9 cellular contexts compared by ENCODE assay signal in the genomic region with DNA sequence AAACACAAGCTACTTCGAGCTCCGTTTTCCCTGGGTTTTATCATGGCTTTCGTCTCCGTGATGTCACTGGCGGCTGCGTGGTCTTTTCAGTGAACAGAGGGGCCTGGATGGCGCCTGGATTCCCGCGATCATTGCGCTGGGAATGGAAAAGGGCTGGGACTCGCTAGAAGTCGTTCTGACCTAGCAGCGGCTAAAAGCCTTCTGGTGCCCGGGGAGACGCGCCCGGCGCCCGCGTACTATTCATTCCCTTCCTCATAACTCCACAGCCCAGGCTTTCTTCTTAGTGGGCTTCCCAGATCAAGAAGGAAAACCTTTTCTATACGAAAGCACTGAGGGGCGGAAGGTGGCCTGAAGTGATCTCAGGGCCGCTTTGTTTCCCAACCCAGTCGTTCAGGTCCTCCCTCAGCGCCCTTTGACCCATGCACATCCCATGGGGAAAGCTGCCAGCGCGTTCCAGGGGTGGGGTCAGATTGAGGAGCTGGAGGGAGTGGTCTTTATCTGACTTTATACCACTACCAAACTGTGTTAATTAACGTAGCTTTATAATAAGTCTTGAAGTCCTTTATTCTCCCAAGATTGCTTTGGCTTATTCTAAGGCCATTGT.
DNase-seq lines count a peak whose midpoint lies in the region; ATAC-seq, FAIRE-seq and TF ChIP-seq lines count a peak whose summit lies in the region.
"Had no signal": no experiment of that assay in that cellular context is flagged by ENCODE, and none has a peak within 500 bp of the region (broad histone marks: within the 10 kb centered on the region; RNA-seq: fewer than 3 reads in every experiment).

No MANE protein-coding gene starts in this region.

- no peak for DNase-seq in activated naive CD4-positive, alpha-beta T cell (lab: John Stamatoyannopoulos, UW)
- DNase-seq in HepG2 (ENCODE audit: low spot score) (peak; percentile 10), testis (peak; percentile 36), NCI-H774 (lab: John Stamatoyannopoulos, UW) (no peak), amniotic stem cell (lab: John Stamatoyannopoulos, UW) (no peak)

- no peaks in the 10 kb centered on the region for H3K79me2 ChIP-seq in HepG2 (ENCODE audit: insufficient read depth, low read length)

- FAIRE-seq in HepG2 (lab: Jason Lieb, UNC): peak; percentile 26

- H4K20me1 ChIP-seq in HepG2 (ENCODE audit: insufficient read depth, low read length): no peaks in the 10 kb centered on the region

- H3K4me1 ChIP-seq in HepG2 (ENCODE audit: insufficient read depth, low read length) (peaks cover 27% of the 10 kb centered on the region), testis (peaks cover 4% of the 10 kb centered on the region)

- WGBS in HepG2 (ENCODE audit: low lambda C conversion rate): 75% methylated on average over 28 of the region's 28 CpGs
- 45 to 54% methylated on average over 18 to 28 of the region's 28 CpGs for WGBS in testis, 2 donors

- no peak overlapping the region for H3K27ac ChIP-seq in HepG2 (ENCODE audit: extremely low read length, insufficient read depth, low read length)
- no peak overlapping the region for H3K27ac ChIP-seq in testis

- H3K4me3 ChIP-seq in HepG2 (replicated peaks in 1 of 3; ENCODE audit: insufficient read depth in 1 of 3, low read depth in 2 of 3, low read length in 3 of 3): no peak overlapping the region; a peak in 1 of 6 replicates
- peak overlapping the region in 1 of 2 donors; percentile 73 for H3K4me3 ChIP-seq in testis

- no peak overlapping the region for H2AFZ ChIP-seq in HepG2 (ENCODE audit: low read length)

- peak; percentile 19 for ATAC-seq in HepG2
- no peak for ATAC-seq in HG02763 (IDR thresholded peaks at IDR 0.05; ENCODE audit: unreplicated experiment)

- H3K36me3 Mint-ChIP-seq in activated naive CD4-positive, alpha-beta T cell treated with anti-CD3 and anti-CD28 coated beads, Interleukin-2, amount 50 U/mL, for 24 hours: peaks cover 2% of the 10 kb centered on the region
- H3K36me3 Mint-ChIP-seq in activated naive CD8-positive, alpha-beta T cell: peaks cover 2% of the 10 kb centered on the region

- POLR2A ChIA-PET in HepG2 (lab: Yijun Ruan, JAX): interaction anchor here (1.1 to 3.1 kb wide), 7 partner anchors 12 to 145 kb away, joined by 3 to 22 read pairs (median 4); a partner anchor contains a TSS

- H3K9ac ChIP-seq in HepG2 (ENCODE audit: insufficient read depth, low read depth, low read length): no peak overlapping the region

- H3K4me3 Mint-ChIP-seq in activated naive CD4-positive, alpha-beta T cell treated with anti-CD3 and anti-CD28 coated beads, Interleukin-2, amount 50 U/mL, for 24 hours: peak overlapping the region; percentile 67
- peak overlapping the region; percentile 61 for H3K4me3 Mint-ChIP-seq in activated naive CD8-positive, alpha-beta T cell

- no peak for TF ChIP-seq RAD21 in HepG2 (CRISPR knock-in tag; IDR thresholded peaks at IDR 0.05)

- intact Hi-C loops in HepG2 (cut with micrococcal nuclease; ENCODE audit: unreplicated experiment): loop anchor here (1.0 to 5.0 kb wide), 2 partner anchors 95 to 139 kb away; a partner anchor contains a TSS
- intact Hi-C loops in testis (cut with DNase I; ENCODE audit: low total_unique reads): no loop called here

- H3K9me3 Mint-ChIP-seq in activated naive CD4-positive, alpha-beta T cell treated with anti-CD3 and anti-CD28 coated beads, Interleukin-2, amount 50 U/mL, for 24 hours: no peaks in the 10 kb centered on the region
- no peaks in the 10 kb centered on the region for H3K9me3 Mint-ChIP-seq in activated naive CD8-positive, alpha-beta T cell (ENCODE audit: low read depth)

- peak overlapping the region; percentile 87 for H3K27ac Mint-ChIP-seq in activated naive CD4-positive, alpha-beta T cell treated with anti-CD3 and anti-CD28 coated beads, Interleukin-2, amount 50 U/mL, for 24 hours
- H3K27ac Mint-ChIP-seq in activated naive CD8-positive, alpha-beta T cell: peak overlapping the region; percentile 83

- H3K36me3 ChIP-seq in HepG2 (replicated peaks in 1 of 2; ENCODE audit: control insufficient read depth in 1 of 2, insufficient read depth in 2 of 2, low read length in 2 of 2): no peaks in the 10 kb centered on the region
- H3K36me3 ChIP-seq in testis (ENCODE audit: low read depth, missing control alignments): no peaks in the 10 kb centered on the region

- no peak for TF ChIP-seq EP300 in HepG2 (IDR thresholded peaks at IDR 0.05; ENCODE audit: low read depth in 2 of 2, low read length in 2 of 2)
- no peak for TF ChIP-seq EP300 in HepG2 (CRISPR knock-in tag; IDR thresholded peaks at IDR 0.05; ENCODE audit: borderline replicate concordance)

- peak overlapping the region; percentile 33; the same call in 1 of the 2 replicates for H3K4me2 ChIP-seq in HepG2 (ENCODE audit: low read depth, low read length)

- H3K27me3 ChIP-seq in HepG2 (ENCODE audit: control insufficient read depth in 1 of 2, insufficient read depth in 2 of 2, low read length in 2 of 2) (no peaks in the 10 kb centered on the region; a peak in 2 of 5 replicates), testis (no peaks in the 10 kb centered on the region)
- H3K27me3 ChIP-seq: BLaER1 treated with 17β-estradiol and CSF1 and Interleukin-3, amounts not matched to agents 10 nM and 100 nM had no signal

- BruUV-seq in HepG2 (replicated peaks; lab: Mats Ljungman, UMichigan): no TSS peak

- H3K9me3 ChIP-seq in HepG2 (ENCODE audit: low read length) (no peaks in the 10 kb centered on the region), testis (no peaks in the 10 kb centered on the region)
- H3K9me3 ChIP-seq: BLaER1 treated with 17β-estradiol and CSF1 and Interleukin-3, amounts not matched to agents 10 nM and 100 nM had no signal

- H3K27me3 Mint-ChIP-seq in activated naive CD4-positive, alpha-beta T cell treated with anti-CD3 and anti-CD28 coated beads, Interleukin-2, amount 50 U/mL, for 24 hours: no peaks in the 10 kb centered on the region
- no peaks in the 10 kb centered on the region for H3K27me3 Mint-ChIP-seq in activated naive CD8-positive, alpha-beta T cell

- H3K4me1 Mint-ChIP-seq in activated naive CD4-positive, alpha-beta T cell treated with anti-CD3 and anti-CD28 coated beads, Interleukin-2, amount 50 U/mL, for 24 hours: peaks cover 25% of the 10 kb centered on the region
- H3K4me1 Mint-ChIP-seq in activated naive CD8-positive, alpha-beta T cell (ENCODE audit: low read depth): peaks cover 18% of the 10 kb centered on the region

- in situ Hi-C loops in HepG2 (cut with HindIII; ENCODE audit: extremely low pct_ligation_motif_present, low pct_unique_long_range_greater_than_20kb): no loop called here

- TF ChIP-seq CTCF in HepG2 (CRISPR knock-in tag; IDR thresholded peaks at IDR 0.05) (no peak), testis (IDR thresholded peaks at IDR 0.05) (no peak)

- no peak for TF ChIP-seq POLR2A in HepG2 (IDR thresholded peaks at IDR 0.05; ENCODE audit: insufficient read depth in 1 of 2, low read depth in 2 of 2, low read length in 2 of 2)
- TF ChIP-seq POLR2A in testis (IDR thresholded peaks at IDR 0.05): no peak

- CTCF ChIA-PET in HepG2 (lab: Yijun Ruan, JAX; ENCODE audit: low intra/inter-chr PET ratio, low total read pairs): no interaction called here

TF ChIP-seq in HepG2, 621 proteins besides CTCF, POLR2A, EP300 and RAD21 (continues in another document):
- TF ChIP-seq ARID2 (CRISPR knock-in tag; IDR thresholded peaks at IDR 0.05; ENCODE audit: borderline replicate concordance): no peak
- TF ChIP-seq THYN1 (CRISPR knock-in tag; IDR thresholded peaks at IDR 0.05; ENCODE audit: borderline replicate concordance, low read depth): no peak
- TF ChIP-seq, protein P1, sequence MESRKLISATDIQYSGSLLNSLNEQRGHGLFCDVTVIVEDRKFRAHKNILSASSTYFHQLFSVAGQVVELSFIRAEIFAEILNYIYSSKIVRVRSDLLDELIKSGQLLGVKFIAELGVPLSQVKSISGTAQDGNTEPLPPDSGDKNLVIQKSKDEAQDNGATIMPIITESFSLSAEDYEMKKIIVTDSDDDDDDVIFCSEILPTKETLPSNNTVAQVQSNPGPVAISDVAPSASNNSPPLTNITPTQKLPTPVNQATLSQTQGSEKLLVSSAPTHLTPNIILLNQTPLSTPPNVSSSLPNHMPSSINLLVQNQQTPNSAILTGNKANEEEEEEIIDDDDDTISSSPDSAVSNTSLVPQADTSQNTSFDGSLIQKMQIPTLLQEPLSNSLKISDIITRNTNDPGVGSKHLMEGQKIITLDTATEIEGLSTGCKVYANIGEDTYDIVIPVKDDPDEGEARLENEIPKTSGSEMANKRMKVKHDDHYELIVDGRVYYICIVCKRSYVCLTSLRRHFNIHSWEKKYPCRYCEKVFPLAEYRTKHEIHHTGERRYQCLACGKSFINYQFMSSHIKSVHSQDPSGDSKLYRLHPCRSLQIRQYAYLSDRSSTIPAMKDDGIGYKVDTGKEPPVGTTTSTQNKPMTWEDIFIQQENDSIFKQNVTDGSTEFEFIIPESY (CRISPR knock-in tag; IDR thresholded peaks at IDR 0.05): peak; percentile 74
- TF ChIP-seq PAF1 (CRISPR knock-in tag; IDR thresholded peaks at IDR 0.05): no peak
- no peak for TF ChIP-seq ZNF563 (CRISPR knock-in tag; IDR thresholded peaks at IDR 0.05)
- TF ChIP-seq ZNF790 (CRISPR knock-in tag; IDR thresholded peaks at IDR 0.05; ENCODE audit: borderline replicate concordance): no peak
- TF ChIP-seq ZNF180 (CRISPR knock-in tag; IDR thresholded peaks at IDR 0.05; ENCODE audit: borderline replicate concordance, low read depth): no peak
- no peak for TF ChIP-seq ZNF256 (CRISPR knock-in tag; conservative IDR thresholded peaks at IDR 0.05)
- no peak for TF ChIP-seq SALL2 (CRISPR knock-in tag; IDR thresholded peaks at IDR 0.05)
- 0 out of 2 replicates have a peak, but pooled peaks have one; percentile 25 for TF ChIP-seq HNF4G (IDR thresholded peaks at IDR 0.05; ENCODE audit: borderline replicate concordance, low read depth, low read length)
- no peak for TF ChIP-seq HNF4G (CRISPR knock-in tag; IDR thresholded peaks at IDR 0.05; ENCODE audit: borderline replicate concordance, low read depth)
- peak; percentile 23; the same call in 1 of the 2 replicates for TF ChIP-seq HNF4A (CRISPR knock-in tag; IDR thresholded peaks at IDR 0.05)

Comparison
In these comparisons a context has a peak if more than half of its experiments do, and no peak if none do; other contexts are left out.
1. DNase-seq: peak in HepG2 (single experiment) and testis (single experiment); none in activated naive CD4-positive, alpha-beta T cell (0 of 4), NCI-H774 (single experiment) and amniotic stem cell (single experiment).